ENCODE assay signal across 17 cellular contexts in genomic region chr3:152519376-152519775, GRCh38.
DNase-seq lines count a peak whose midpoint lies in the region; ATAC-seq and TF ChIP-seq lines count a peak whose summit lies in the region.
"Had no signal": no experiment of that assay in that cellular context is flagged by ENCODE, and none has a peak within 500 bp of the region (broad histone marks: within the 10 kb centered on the region; RNA-seq: fewer than 3 reads in every experiment).

No MANE protein-coding gene starts in this region.

- H3K9me3 ChIP-seq in OCI-LY3 (ENCODE audit: insufficient read depth, low read length) (no peaks in the 10 kb centered on the region), HAP-1 (no peaks in the 10 kb centered on the region)
- H3K9me3 ChIP-seq: esophagus squamous epithelium, mucosa of descending colon had no signal

- no peak for TF ChIP-seq CTCF in OCI-LY3 (IDR thresholded peaks at IDR 0.05; ENCODE audit: low read depth, low read length)

- H3K27me3 ChIP-seq in OCI-LY3 (ENCODE audit: low read depth, low read length) (no peaks in the 10 kb centered on the region), HAP-1 (ENCODE audit: low read depth) (no peaks in the 10 kb centered on the region)
- H3K27me3 ChIP-seq: esophagus squamous epithelium had no signal

- H3K79me2 ChIP-seq in OCI-LY3 (ENCODE audit: low read length), result no peaks in the 10 kb centered on the region

- no peak overlapping the region for H3K27ac ChIP-seq in OCI-LY3 (ENCODE audit: low read length)
- H3K27ac ChIP-seq: esophagus squamous epithelium had no signal

- peak overlapping the region; percentile 12; the same call in 1 of the 2 replicates for H2AFZ ChIP-seq in OCI-LY3 (ENCODE audit: low read depth, low read length)

- peak; percentile 61 for ATAC-seq in GM18519 (IDR thresholded peaks at IDR 0.05; ENCODE audit: low FRiP score, unreplicated experiment)
- ATAC-seq in GM21423 (IDR thresholded peaks at IDR 0.05; ENCODE audit: unreplicated experiment), result peak; percentile 46
- ATAC-seq in HG02885 (IDR thresholded peaks at IDR 0.05; ENCODE audit: poor library complexity, unreplicated experiment), result peak; percentile 51
- ATAC-seq in HG03565 (IDR thresholded peaks at IDR 0.05; ENCODE audit: unreplicated experiment), result no peak
- ATAC-seq: activated CD8-positive, alpha-beta memory T cell treated with anti-CD3 and anti-CD28 coated beads, Interleukin-2, amount 10 ng/mL, durations not matched to agents 7 days and 5 days; mucosa of descending colon had no signal

- no peak overlapping the region for H3K4me2 ChIP-seq in OCI-LY3 (ENCODE audit: low read length)

- no peaks in the 10 kb centered on the region for H4K20me1 ChIP-seq in OCI-LY3 (ENCODE audit: insufficient read depth, low read length)

- H3K4me1 ChIP-seq in OCI-LY3 (ENCODE audit: low read length) (peaks cover 64% of the 10 kb centered on the region), HAP-1 (no peaks in the 10 kb centered on the region)
- H3K4me1 ChIP-seq: esophagus squamous epithelium had no signal

- DNase-seq in mesenteric fat pad (ENCODE audit: low spot score), result no peak
- DNase-seq in stimulated activated CD4-positive, alpha-beta T cell treated with anti-CD3 and anti-CD28 coated beads, Interleukin-4, amount 100 ng/mL, for 1 hour, result no peak
- DNase-seq in HAP-1 (ENCODE audit: low spot score in 2 of 2), result no peak
- DNase-seq: activated CD8-positive, alpha-beta memory T cell treated with anti-CD3 and anti-CD28 coated beads, Interleukin-2, amount 10 ng/mL, durations not matched to agents 7 days and 5 days; activated naive CD4-positive, alpha-beta T cell treated with Interleukin-2 at 50 U/mL for 16 hours; esophagus squamous epithelium; H9; Karpas-422; kidney glomerular epithelial cell; mucosa of descending colon; NCI-H1436 treated with DMSO at 0.1 percent for 48 hours; NCI-H510A treated with DMSO at 0.1 percent for 48 hours had no signal

- H3K4me3 ChIP-seq in OCI-LY3 (ENCODE audit: low read length) (no peak overlapping the region), HAP-1 (no peak overlapping the region)
- H3K4me3 ChIP-seq: esophagus squamous epithelium, mucosa of descending colon had no signal

- no peak overlapping the region for H3K9ac ChIP-seq in OCI-LY3 (ENCODE audit: low read length)

- in situ Hi-C loops in HAP-1 (cut with MboI; ENCODE audit: low sequenced_read_pairs), result no loop called here

- no peaks in the 10 kb centered on the region for H3K36me3 ChIP-seq in OCI-LY3 (replicated peaks; ENCODE audit: low read depth, low read length)
- H3K36me3 ChIP-seq in HAP-1 (replicated peaks), result no peaks in the 10 kb centered on the region
- H3K36me3 ChIP-seq: esophagus squamous epithelium had no signal
